Comparison of ENCODE assay signal across 1 cellular context in the genomic region with DNA sequence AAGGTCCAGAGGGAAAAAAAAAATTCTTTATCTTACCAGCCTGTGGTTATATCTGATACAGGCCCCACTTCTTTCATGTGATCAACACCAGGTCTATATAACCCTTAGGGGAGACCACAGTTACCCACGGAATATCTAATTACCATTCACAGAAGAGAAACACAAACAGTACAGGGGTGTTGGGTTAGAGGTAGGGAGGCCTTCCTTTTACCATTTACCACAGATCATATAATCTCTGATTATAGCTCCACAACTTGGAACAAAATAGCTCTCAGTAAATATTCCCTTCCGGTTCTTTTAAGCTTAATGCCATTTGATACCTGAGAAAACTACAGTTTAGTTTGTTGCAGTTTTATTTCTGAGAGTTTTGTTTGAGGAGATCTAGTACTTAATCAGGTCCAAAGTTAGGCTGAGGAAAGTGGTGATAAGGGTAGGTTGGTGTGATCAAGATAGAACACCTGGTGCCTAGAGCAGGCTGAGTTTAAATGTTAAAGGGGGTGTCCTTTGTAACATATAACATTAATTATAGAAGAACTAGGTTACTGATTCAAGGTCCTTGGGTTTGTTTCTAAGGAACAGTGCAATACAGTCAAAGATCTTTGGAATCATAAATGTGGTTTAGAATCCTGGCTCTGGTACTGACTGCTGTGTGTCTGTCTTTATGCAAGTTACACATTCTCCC.
TF ChIP-seq lines count a peak whose summit lies in the region.

No MANE protein-coding gene starts in this region.

TF ChIP-seq in HEK293, 187 proteins besides CTCF, POLR2A, EP300 and RAD21 (continued from another document):
- peak; percentile 30; the same call in 1 of the 2 replicates for TF ChIP-seq FEZF1 (tag by site-specific recombination; IDR thresholded peaks at IDR 0.05)
- 0 out of 2 replicates have a peak, but pooled peaks have one; percentile 30 for TF ChIP-seq ZNF335 (tag by site-specific recombination; conservative IDR thresholded peaks at IDR 0.05)
- TF ChIP-seq, protein P1, sequence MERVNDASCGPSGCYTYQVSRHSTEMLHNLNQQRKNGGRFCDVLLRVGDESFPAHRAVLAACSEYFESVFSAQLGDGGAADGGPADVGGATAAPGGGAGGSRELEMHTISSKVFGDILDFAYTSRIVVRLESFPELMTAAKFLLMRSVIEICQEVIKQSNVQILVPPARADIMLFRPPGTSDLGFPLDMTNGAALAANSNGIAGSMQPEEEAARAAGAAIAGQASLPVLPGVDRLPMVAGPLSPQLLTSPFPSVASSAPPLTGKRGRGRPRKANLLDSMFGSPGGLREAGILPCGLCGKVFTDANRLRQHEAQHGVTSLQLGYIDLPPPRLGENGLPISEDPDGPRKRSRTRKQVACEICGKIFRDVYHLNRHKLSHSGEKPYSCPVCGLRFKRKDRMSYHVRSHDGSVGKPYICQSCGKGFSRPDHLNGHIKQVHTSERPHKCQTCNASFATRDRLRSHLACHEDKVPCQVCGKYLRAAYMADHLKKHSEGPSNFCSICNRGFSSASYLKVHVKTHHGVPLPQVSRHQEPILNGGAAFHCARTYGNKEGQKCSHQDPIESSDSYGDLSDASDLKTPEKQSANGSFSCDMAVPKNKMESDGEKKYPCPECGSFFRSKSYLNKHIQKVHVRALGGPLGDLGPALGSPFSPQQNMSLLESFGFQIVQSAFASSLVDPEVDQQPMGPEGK (tag by site-specific recombination; IDR thresholded peaks at IDR 0.05): peak; percentile 17; the same call in 1 of the 2 replicates
- peak; percentile 64; the same call in 1 of the 2 replicates for TF ChIP-seq TRIM28 (IDR thresholded peaks at IDR 0.05; ENCODE audit: borderline replicate concordance, low read length)
TF ChIP-seq in HEK293: peak in this region for 16.
